8 cellular contexts compared by ENCODE assay signal in genomic region chr2:55419236-55419513, GRCh38. TPM values are rescaled to one million over a fixed set of nuclear protein-coding genes. Genes with fewer than 3 reads are reported as not detected.
DNase-seq lines count a peak whose midpoint lies in the region; ATAC-seq and TF ChIP-seq lines count a peak whose summit lies in the region.

No MANE protein-coding gene starts in this region.

- intact Hi-C loops in activated CD8-positive, alpha-beta T cell treated with anti-CD3 and anti-CD28 coated beads for 36 hours (cut with micrococcal nuclease): loop anchor here (5.0 kb wide), 1 partner anchor 367 kb away; the partner anchor contains the start of gene RTN4

- peak overlapping the region; percentile 73 for H3K27ac Mint-ChIP-seq in activated CD8-positive, alpha-beta T cell treated with anti-CD3 and anti-CD28 coated beads for 36 hours

- peaks cover 0 to 15% of the 10 kb centered on the region in 2 donors for H3K36me3 ChIP-seq in neuronal stem cell (replicated peaks in 1 of 2; ENCODE audit: control insufficient read depth in 2 of 2, insufficient read depth in 2 of 2, low read length in 2 of 2)

- peak overlapping the region; percentile 92 for H2AFZ ChIP-seq in neuronal stem cell (ENCODE audit: low read length)

- H3K9me3 Mint-ChIP-seq in activated CD8-positive, alpha-beta T cell treated with anti-CD3 and anti-CD28 coated beads for 36 hours: no peaks in the 10 kb centered on the region

- peak overlapping the region; percentile 73 to 90 for H3K4me3 ChIP-seq in neuronal stem cell (ENCODE audit: low read length in 2 of 2)

- H3K4me1 ChIP-seq in foreskin keratinocyte (peaks cover 10% of the 10 kb centered on the region), neuronal stem cell (ENCODE audit: control insufficient read depth in 2 of 2, insufficient read depth in 1 of 2, low read depth in 1 of 2, low read length in 2 of 2) (peaks cover 0 to 2% of the 10 kb centered on the region in 2 donors)

- no peak overlapping the region for H4K91ac ChIP-seq in neuronal stem cell (ENCODE audit: low read depth, low read length, poor library complexity)

- TF ChIP-seq CTCF in activated CD8-positive, alpha-beta T cell treated with anti-CD3 and anti-CD28 coated beads for 36 hours (IDR thresholded peaks at IDR 0.05): no peak
- no peak for TF ChIP-seq CTCF in foreskin keratinocyte (conservative IDR thresholded peaks at IDR 0.05)

- POLR2A ChIA-PET in activated CD8-positive, alpha-beta T cell treated with anti-CD3 and anti-CD28 coated beads for 36 hours (lab: Charles Lee): interaction anchor here (0.8 to 1.2 kb wide), 2 partner anchors 149 to 186 kb away, joined by 3 read pairs; partner anchors contain the start of gene RPS27A

- H3K4ac ChIP-seq in neuronal stem cell (ENCODE audit: low read length): no peak overlapping the region

- H3K4me1 Mint-ChIP-seq in activated CD8-positive, alpha-beta T cell treated with anti-CD3 and anti-CD28 coated beads for 36 hours (ENCODE audit: low read depth): peaks cover 28% of the 10 kb centered on the region

- no peaks in the 10 kb centered on the region for H3K9me3 ChIP-seq in neuronal stem cell (replicated peaks in 1 of 2; ENCODE audit: control insufficient read depth in 2 of 2, insufficient read depth in 1 of 2, low read depth in 1 of 2, low read length in 2 of 2)

- H3K4me2 ChIP-seq in neuronal stem cell (ENCODE audit: insufficient read depth, low read length, poor library complexity, severe bottlenecking): peak overlapping the region; percentile 72

- H3K27ac ChIP-seq in foreskin keratinocyte (peak overlapping the region; percentile 44), neuronal stem cell (replicated peaks; ENCODE audit: low read length) (peak overlapping the region; percentile 97)

- DNase-seq in NCI-H345 (lab: John Stamatoyannopoulos, UW): peak; percentile 58
- no peak for DNase-seq in NCI-H345 treated with DMSO at 0.1 percent for 48 hours (lab: John Stamatoyannopoulos, UW; ENCODE audit: unreplicated experiment)
- peak; percentile 27 for DNase-seq in HuH-7 (ENCODE audit: low spot score)
- DNase-seq in activated CD8-positive, alpha-beta T cell treated with anti-CD3 and anti-CD28 coated beads for 36 hours: no peak
- DNase-seq in foreskin keratinocyte: no peak
- no peak for DNase-seq in neuronal stem cell (ENCODE audit: low spot score)

- H4K8ac ChIP-seq in neuronal stem cell (ENCODE audit: low read depth, low read length): no peak overlapping the region

- CTCF ChIA-PET in activated CD8-positive, alpha-beta T cell treated with anti-CD3 and anti-CD28 coated beads for 36 hours (lab: Charles Lee): no interaction called here

- H3K36me3 Mint-ChIP-seq in activated CD8-positive, alpha-beta T cell treated with anti-CD3 and anti-CD28 coated beads for 36 hours (ENCODE audit: low read depth): no peaks in the 10 kb centered on the region

- H3K27me3 ChIP-seq in foreskin keratinocyte (no peaks in the 10 kb centered on the region), neuronal stem cell (ENCODE audit: control insufficient read depth in 3 of 3, insufficient read depth in 3 of 3, low read depth in 1 of 3, low read length in 3 of 3) (peaks cover 0 to 7% (median 0%) of the 10 kb centered on the region in 3 experiments)

- H3K14ac ChIP-seq in neuronal stem cell (ENCODE audit: low read length): no peak overlapping the region

- H3K9ac ChIP-seq in neuronal stem cell (ENCODE audit: low read depth, low read length, poor library complexity): peak overlapping the region; percentile 94

- peak overlapping the region; percentile 98 for H2BK15ac ChIP-seq in neuronal stem cell (ENCODE audit: low read length)

- no peak overlapping the region for H2AK5ac ChIP-seq in neuronal stem cell (ENCODE audit: low read depth, low read length)

- peak overlapping the region; percentile 92 for H3K4me3 Mint-ChIP-seq in activated CD8-positive, alpha-beta T cell treated with anti-CD3 and anti-CD28 coated beads for 36 hours

- no peaks in the 10 kb centered on the region for H3K79me1 ChIP-seq in neuronal stem cell (ENCODE audit: low read depth, low read length)

- H2BK5ac ChIP-seq in neuronal stem cell (ENCODE audit: low read length): peak overlapping the region; percentile 87

- WGBS in neuronal stem cell (ENCODE audit: extremely low coverage in 2 of 2, insufficient read length in 2 of 2, insufficient replicate concordance in 1 of 2), 2 donors: no CpG with 5 or more reads among the region's 14 CpGs

- H3K23ac ChIP-seq in neuronal stem cell (ENCODE audit: low read depth, low read length, poor library complexity): peak overlapping the region; percentile 98

- peak overlapping the region; percentile 99 for H3K18ac ChIP-seq in neuronal stem cell (ENCODE audit: low read length)

- no peak for ATAC-seq in activated CD8-positive, alpha-beta T cell treated with anti-CD3 and anti-CD28 coated beads for 36 hours
- ATAC-seq in foreskin keratinocyte: peak; percentile 18
- no peak for ATAC-seq in HG03139 (IDR thresholded peaks at IDR 0.05; ENCODE audit: unreplicated experiment)
- no peak for ATAC-seq in HG02763 (IDR thresholded peaks at IDR 0.05; ENCODE audit: unreplicated experiment)

- no peak overlapping the region for H2BK12ac ChIP-seq in neuronal stem cell (ENCODE audit: low read length)

- H2BK120ac ChIP-seq in neuronal stem cell (ENCODE audit: low read depth, low read length): no peak overlapping the region

- no peaks in the 10 kb centered on the region for H3K27me3 Mint-ChIP-seq in activated CD8-positive, alpha-beta T cell treated with anti-CD3 and anti-CD28 coated beads for 36 hours

RNA-seq across cellular contexts. Expression of gene CCDC88A, which starts 0.5 kb away (rescaled TPM):
- total RNA-seq in activated CD8-positive, alpha-beta T cell treated with anti-CD3 and anti-CD28 coated beads for 36 hours: 10 to 100 TPM; 14.8 to 15.8 TPM
- total RNA-seq in foreskin keratinocyte: 31.9 and 33.2 TPM in 2 replicates
- polyA plus RNA-seq in foreskin keratinocyte: 9.7 and 9.9 TPM in 2 replicates
- polyA plus RNA-seq in neuronal stem cell (2013, experiment 1 of 2): 86.4 TPM
- 91.7 TPM for polyA plus RNA-seq in neuronal stem cell (2013, experiment 2 of 2)

Comparison
In these comparisons a context has a peak if more than half of its experiments do, and no peak if none do; other contexts are left out.
1. DNase-seq: peak in NCI-H345 (single experiment) and HuH-7 (single experiment); none in NCI-H345 treated with DMSO at 0.1 percent for 48 hours (single experiment), activated CD8-positive, alpha-beta T cell treated with anti-CD3 and anti-CD28 coated beads for 36 hours (single experiment), foreskin keratinocyte (0 of 2) and neuronal stem cell (single experiment).